ENCODE assay signal across 12 cellular contexts in genomic region chr3:100144255-100144866, GRCh38. TPM values are rescaled to one million over a fixed set of nuclear protein-coding genes. Genes with fewer than 3 reads are reported as not detected.
A peak's percentile ranks its signal among the peaks of the same experiment; 100 is the strongest.
DNase-seq lines count a peak whose midpoint lies in the region; ATAC-seq and TF ChIP-seq lines count a peak whose summit lies in the region.
"Had no signal": no experiment of that assay in that cellular context is flagged by ENCODE, and none has a peak within 500 bp of the region (broad histone marks: within the 10 kb centered on the region; RNA-seq: fewer than 3 reads in every experiment).

No MANE protein-coding gene starts in this region.

- intact Hi-C loops in breast epithelium (cut with DNase I; ENCODE audit: low total_unique reads) (no loop called here), MCF 10A (cut with micrococcal nuclease) (no loop called here)

- CTCF ChIA-PET in activated CD8-positive, alpha-beta T cell treated with anti-CD3 and anti-CD28 coated beads, Interleukin-2, amount 10 ng/mL, durations not matched to agents 7 days and 5 days (lab: Charles Lee) = interaction anchor here (0.8 to 1.1 kb wide), 3 partner anchors 13 to 76 kb away, joined by 3 read pairs; no protein-coding TSS in a partner anchor
- CTCF ChIA-PET in MCF 10A (lab: Yijun Ruan, JAX) = interaction anchor here (1.2 to 1.7 kb wide), 2 partner anchors 8 to 10 kb away, joined by 3 to 10 read pairs; no protein-coding TSS in a partner anchor

- DNase-seq in NOMO-1 (lab: John Stamatoyannopoulos, UW; ENCODE audit: unreplicated experiment in 2 of 2) (peak; percentile 2 to 4), NOMO-1 treated with DMSO at 0.1 percent for 48 hours (lab: John Stamatoyannopoulos, UW; ENCODE audit: unreplicated experiment) (no peak), breast epithelium (ENCODE audit: low spot score in 2 of 2) (no peak), glomerular visceral epithelial cell (ENCODE audit: extremely low spot score) (no peak), MCF 10A (ENCODE audit: unreplicated experiment) (no peak)
- DNase-seq in activated CD8-positive, alpha-beta T cell treated with anti-CD3 and anti-CD28 coated beads, Interleukin-2, amount 10 ng/mL, durations not matched to agents 7 days and 5 days = peak; percentile 59
- DNase-seq: IMR-90 had no signal

- H3K36me3 ChIP-seq in breast epithelium = no peaks in the 10 kb centered on the region
- H3K36me3 ChIP-seq: ascending aorta had no signal

- H3K36me3 Mint-ChIP-seq in activated CD8-positive, alpha-beta T cell treated with anti-CD3 and anti-CD28 coated beads, Interleukin-2, amount 10 ng/mL, durations not matched to agents 7 days and 5 days (ENCODE audit: low read depth) = peaks cover 60% of the 10 kb centered on the region
- H3K36me3 Mint-ChIP-seq in MCF 10A (ENCODE audit: insufficient read depth, unreplicated experiment) = peaks cover 7% of the 10 kb centered on the region

- peaks cover 20% of the 10 kb centered on the region for H3K9me3 Mint-ChIP-seq in activated CD8-positive, alpha-beta T cell treated with anti-CD3 and anti-CD28 coated beads, Interleukin-2, amount 10 ng/mL, durations not matched to agents 7 days and 5 days (ENCODE audit: insufficient read depth)
- peaks cover 17% of the 10 kb centered on the region for H3K9me3 Mint-ChIP-seq in MCF 10A (ENCODE audit: unreplicated experiment)

- POLR2A ChIA-PET in activated CD8-positive, alpha-beta T cell treated with anti-CD3 and anti-CD28 coated beads, Interleukin-2, amount 10 ng/mL, durations not matched to agents 7 days and 5 days (lab: Charles Lee) = interaction anchor here (0.9 kb wide), 1 partner anchor 67 kb away, joined by 3 read pairs; no protein-coding TSS in a partner anchor
- POLR2A ChIA-PET in MCF 10A (lab: Yijun Ruan, JAX) = no interaction called here

- no peaks in the 10 kb centered on the region for H3K9me3 ChIP-seq in breast epithelium

- no TSS peak for BruUV-seq in MCF 10A (replicated peaks; lab: Mats Ljungman, UMichigan)

- H3K4me1 Mint-ChIP-seq in activated CD8-positive, alpha-beta T cell treated with anti-CD3 and anti-CD28 coated beads, Interleukin-2, amount 10 ng/mL, durations not matched to agents 7 days and 5 days (ENCODE audit: low read depth) = peaks cover 38% of the 10 kb centered on the region
- peaks cover under 1% of the 10 kb centered on the region for H3K4me1 Mint-ChIP-seq in MCF 10A (ENCODE audit: insufficient read depth, unreplicated experiment)
- H3K4me1 Mint-ChIP-seq: GM23338 had no signal

- peak overlapping the region; percentile 69 for H3K27ac Mint-ChIP-seq in activated CD8-positive, alpha-beta T cell treated with anti-CD3 and anti-CD28 coated beads, Interleukin-2, amount 10 ng/mL, durations not matched to agents 7 days and 5 days
- H3K27ac Mint-ChIP-seq in MCF 10A (ENCODE audit: low read depth, unreplicated experiment) = no peak overlapping the region
- H3K27ac Mint-ChIP-seq: GM23338 had no signal

- H3K4me1 ChIP-seq in breast epithelium = no peaks in the 10 kb centered on the region

- TF ChIP-seq POLR2A in breast epithelium (IDR thresholded peaks at IDR 0.05) = no peak

- H3K4me3 Mint-ChIP-seq in activated CD8-positive, alpha-beta T cell treated with anti-CD3 and anti-CD28 coated beads, Interleukin-2, amount 10 ng/mL, durations not matched to agents 7 days and 5 days = peak overlapping the region; percentile 15
- H3K4me3 Mint-ChIP-seq in MCF 10A (ENCODE audit: unreplicated experiment) = no peak overlapping the region
- H3K4me3 Mint-ChIP-seq: GM23338 had no signal

- peaks cover 5% of the 10 kb centered on the region for H3K27me3 Mint-ChIP-seq in activated CD8-positive, alpha-beta T cell treated with anti-CD3 and anti-CD28 coated beads, Interleukin-2, amount 10 ng/mL, durations not matched to agents 7 days and 5 days (ENCODE audit: low read depth)
- H3K27me3 Mint-ChIP-seq in MCF 10A (ENCODE audit: insufficient read depth, unreplicated experiment) = no peaks in the 10 kb centered on the region

- peak; percentile 91 for ATAC-seq in GM21423 (IDR thresholded peaks at IDR 0.05; ENCODE audit: unreplicated experiment)
- ATAC-seq in HG03175 (IDR thresholded peaks at IDR 0.05; ENCODE audit: unreplicated experiment) = peak; percentile 67
- peak; percentile 96 for ATAC-seq in activated CD8-positive, alpha-beta T cell treated with anti-CD3 and anti-CD28 coated beads, Interleukin-2, amount 10 ng/mL, durations not matched to agents 7 days and 5 days
- ATAC-seq: GM23338 had no signal

- no peak overlapping the region for H3K27ac ChIP-seq in breast epithelium
- H3K27ac ChIP-seq: ascending aorta, SK-N-MC had no signal

- TF ChIP-seq CTCF in breast epithelium (IDR thresholded peaks at IDR 0.05) (no peak), MCF 10A (IDR thresholded peaks at IDR 0.05; ENCODE audit: unreplicated experiment) (no peak)

- no peaks in the 10 kb centered on the region for H3K27me3 ChIP-seq in breast epithelium
- H3K27me3 ChIP-seq: ascending aorta had no signal

- H3K4me3 ChIP-seq in breast epithelium = no peak overlapping the region
- H3K4me3 ChIP-seq: ascending aorta, GM23338, SK-N-MC had no signal

RNA-seq across cellular contexts. Expression of gene FILIP1L, which starts 30.1 kb away (rescaled TPM):
- total RNA-seq in activated CD8-positive, alpha-beta T cell treated with anti-CD3 and anti-CD28 coated beads, Interleukin-2, amount 10 ng/mL, durations not matched to agents 7 days and 5 days = 1 to 10 TPM; 1.5 to 1.7 TPM
- total RNA-seq in breast epithelium = 10 to 100 TPM; 19.8 to 23.7 (median 23.3) TPM
- 1.3 and 2.4 TPM in 2 replicates for total RNA-seq in MCF 10A (2022)
- total RNA-seq: GM23338 had no signal

Comparison
In these comparisons a context has a peak if more than half of its experiments do, and no peak if none do; other contexts are left out.
1. DNase-seq: peak in NOMO-1 (2 of 2) and activated CD8-positive, alpha-beta T cell treated with anti-CD3 and anti-CD28 coated beads, Interleukin-2, amount 10 ng/mL, durations not matched to agents 7 days and 5 days (single experiment); none in NOMO-1 treated with DMSO at 0.1 percent for 48 hours (single experiment), breast epithelium (0 of 2), glomerular visceral epithelial cell (single experiment) and MCF 10A (single experiment).
2. Peak in every context shown above with its lines, with median percentiles within 50 percentile points of each other: ATAC-seq.